8 cellular contexts compared by ENCODE assay signal in genomic region chr21:36150192-36150711, GRCh38. TPM values are rescaled to one million over a fixed set of nuclear protein-coding genes. Genes with fewer than 3 reads are reported as not detected.
DNase-seq lines count a peak whose midpoint lies in the region; ATAC-seq and TF ChIP-seq lines count a peak whose summit lies in the region.

No MANE protein-coding gene starts in this region.

- peaks cover 58% of the 10 kb centered on the region for H3K4me1 Mint-ChIP-seq in activated CD4-positive, alpha-beta T cell treated with anti-CD3 and anti-CD28 coated beads, Interleukin-2, amount 10 ng/mL, durations not matched to agents 7 days and 5 days

- H3K4me3 Mint-ChIP-seq in activated CD4-positive, alpha-beta T cell treated with anti-CD3 and anti-CD28 coated beads, Interleukin-2, amount 10 ng/mL, durations not matched to agents 7 days and 5 days, result peak overlapping the region; percentile 31

- TF ChIP-seq CTCF in lung (IDR thresholded peaks at IDR 0.05; ENCODE audit: control extremely low read depth, extremely low read depth), result no peak

- peak overlapping the region; percentile 30 for H3K4me3 ChIP-seq in adipocyte (ENCODE audit: low read length)
- H3K4me3 ChIP-seq in lung, result no peak overlapping the region

- no peaks in the 10 kb centered on the region for H3K9me3 ChIP-seq in KOPT-K1 (ENCODE audit: insufficient read depth, low read length, poor library complexity, severe bottlenecking)
- H3K9me3 ChIP-seq in adipocyte (ENCODE audit: control insufficient read depth, low read length), result peaks cover 3% of the 10 kb centered on the region
- no peaks in the 10 kb centered on the region for H3K9me3 ChIP-seq in lung (ENCODE audit: control insufficient read depth in 2 of 2, insufficient read depth in 1 of 2, low read length in 1 of 2)

- CTCF ChIA-PET in activated CD4-positive, alpha-beta T cell treated with anti-CD3 and anti-CD28 coated beads, Interleukin-2, amount 10 ng/mL, durations not matched to agents 7 days and 5 days (lab: Charles Lee), result interaction anchor here (1.2 to 2.0 kb wide), 3 partner anchors 10 to 60 kb away, joined by 3 to 7 read pairs (median 6); no protein-coding TSS in a partner anchor

- H3K27ac ChIP-seq in KOPT-K1 (ENCODE audit: low read depth, low read length, poor library complexity, severe bottlenecking), result peak overlapping the region; percentile 33
- H3K27ac ChIP-seq in lung (ENCODE audit: low read depth in 1 of 2, low read length in 1 of 2), result peak overlapping the region; percentile 58 to 89

- H3K4me1 ChIP-seq in adipocyte (ENCODE audit: control insufficient read depth, insufficient read depth, low read length) (peaks cover 6% of the 10 kb centered on the region), lung (ENCODE audit: control insufficient read depth in 2 of 2, insufficient read depth in 2 of 2, low read length in 2 of 2) (peaks cover 6 to 7% of the 10 kb centered on the region in 2 donors)

- H3K27me3 ChIP-seq in adipocyte (replicated peaks; ENCODE audit: control insufficient read depth, insufficient read depth, low read length), result no peaks in the 10 kb centered on the region
- H3K27me3 ChIP-seq in lung (ENCODE audit: control insufficient read depth, insufficient read depth), result no peaks in the 10 kb centered on the region

- H3K36me3 ChIP-seq in KOPT-K1 (ENCODE audit: insufficient read depth, low read length), result no peaks in the 10 kb centered on the region
- no peaks in the 10 kb centered on the region for H3K36me3 ChIP-seq in adipocyte (ENCODE audit: control insufficient read depth, insufficient read depth, low read length, severe bottlenecking)
- H3K36me3 ChIP-seq in lung (ENCODE audit: control insufficient read depth in 2 of 2, insufficient read depth in 2 of 2, low read length in 2 of 2), result peaks cover 0 to 5% of the 10 kb centered on the region in 2 donors

- ATAC-seq in lung (ENCODE audit: insufficient read depth, low FRiP score), result peak; percentile 64

- POLR2A ChIA-PET in activated CD4-positive, alpha-beta T cell treated with anti-CD3 and anti-CD28 coated beads, Interleukin-2, amount 10 ng/mL, durations not matched to agents 7 days and 5 days (lab: Charles Lee), result no interaction called here

- H3K36me3 Mint-ChIP-seq in activated CD4-positive, alpha-beta T cell treated with anti-CD3 and anti-CD28 coated beads, Interleukin-2, amount 10 ng/mL, durations not matched to agents 7 days and 5 days (ENCODE audit: low read depth), result peaks cover 21% of the 10 kb centered on the region

- no peaks in the 10 kb centered on the region for H3K27me3 Mint-ChIP-seq in activated CD4-positive, alpha-beta T cell treated with anti-CD3 and anti-CD28 coated beads, Interleukin-2, amount 10 ng/mL, durations not matched to agents 7 days and 5 days

- DNase-seq in activated CD4-positive, alpha-beta T cell treated with anti-CD3 and anti-CD28 coated beads, Interleukin-2, amount 10 ng/mL, durations not matched to agents 7 days and 5 days, result no peak
- no peak for DNase-seq in activated CD4-positive, alpha-beta T cell treated with anti-CD3 and anti-CD28 coated beads, Interleukin-2, amount 50 U/mL, for 1 hour
- peak; percentile 23 for DNase-seq in adipocyte (ENCODE audit: low read depth)
- DNase-seq in lung (ENCODE audit: low spot score), result peak; percentile 65
- DNase-seq in NCI-H446 (lab: John Stamatoyannopoulos, UW), result no peak
- DNase-seq in NCI-H1048 (lab: John Stamatoyannopoulos, UW), result no peak
- no peak for DNase-seq in SW 1271 (lab: John Stamatoyannopoulos, UW)

- WGBS in lung, 2 donors, result 1 to 5% methylated on average over 3 of the region's 3 CpGs

- peak overlapping the region; percentile 45 for H3K9ac ChIP-seq in adipocyte (ENCODE audit: low read length)

- H3K27ac Mint-ChIP-seq in activated CD4-positive, alpha-beta T cell treated with anti-CD3 and anti-CD28 coated beads, Interleukin-2, amount 10 ng/mL, durations not matched to agents 7 days and 5 days, result peak overlapping the region; percentile 88

- H3K9me3 Mint-ChIP-seq in activated CD4-positive, alpha-beta T cell treated with anti-CD3 and anti-CD28 coated beads, Interleukin-2, amount 10 ng/mL, durations not matched to agents 7 days and 5 days, result peaks cover 3% of the 10 kb centered on the region

RNA-seq across cellular contexts. Expression of gene DOP1B, which starts 6.4 kb away (rescaled TPM):
- 10 to 100 TPM; 24.6 to 24.7 TPM for total RNA-seq in activated CD4-positive, alpha-beta T cell treated with anti-CD3 and anti-CD28 coated beads, Interleukin-2, amount 10 ng/mL, durations not matched to agents 7 days and 5 days
- total RNA-seq in lung, result 10 to 100 TPM; 14.4 to 23.7 TPM
- 1 to 10 TPM; 5.2 to 8.0 TPM for polyA plus RNA-seq in lung

RNA-seq across cellular contexts. Expression of gene CBR3, which starts 15.4 kb away (rescaled TPM):
- total RNA-seq in activated CD4-positive, alpha-beta T cell treated with anti-CD3 and anti-CD28 coated beads, Interleukin-2, amount 10 ng/mL, durations not matched to agents 7 days and 5 days, result 10 to 100 TPM; 24.4 to 30.9 TPM
- 1 to 10 TPM in 1 of 2 donors, under 1 TPM in 1; 0.23 to 5.1 TPM for total RNA-seq in lung
- 1 to 10 TPM; 4.2 to 9.0 TPM for polyA plus RNA-seq in lung

Comparison
In these comparisons a context has a peak if more than half of its experiments do, and no peak if none do; other contexts are left out.
1. DNase-seq: peak in adipocyte (single experiment) and lung (single experiment); none in activated CD4-positive, alpha-beta T cell treated with anti-CD3 and anti-CD28 coated beads, Interleukin-2, amount 10 ng/mL, durations not matched to agents 7 days and 5 days (single experiment), activated CD4-positive, alpha-beta T cell treated with anti-CD3 and anti-CD28 coated beads, Interleukin-2, amount 50 U/mL, for 1 hour (single experiment), NCI-H446 (0 of 2), NCI-H1048 (single experiment) and SW 1271 (0 of 2).
2. RNA of gene CBR3, which starts 15.4 kb away (total RNA-seq): 24.4 to 30.9 TPM in activated CD4-positive, alpha-beta T cell treated with anti-CD3 and anti-CD28 coated beads, Interleukin-2, amount 10 ng/mL, durations not matched to agents 7 days and 5 days; 0.23 to 5.1 TPM in lung; every median in the first group is over 4 times any median in the second.